Comparison of ENCODE assay signal across 10 cellular contexts in genomic region chr18:11883153-11883552, GRCh38. TPM values are rescaled to one million over a fixed set of nuclear protein-coding genes. Genes with fewer than 3 reads are reported as not detected.
DNase-seq lines count a peak whose midpoint lies in the region; ATAC-seq and TF ChIP-seq lines count a peak whose summit lies in the region.
"Had no signal": no experiment of that assay in that cellular context is flagged by ENCODE, and none has a peak within 500 bp of the region (broad histone marks: within the 10 kb centered on the region; RNA-seq: fewer than 3 reads in every experiment).

No MANE protein-coding gene starts in this region.

- no peak overlapping the region for H3K27ac Mint-ChIP-seq in stimulated activated naive B cell treated with anti-CD40 and anti-IgM and Interleukin-4, amounts not matched to agents 10 μg/mL and 1 μg/mL and 100 μg/mL, for 72 hours

- H4K20me1 ChIP-seq in OCI-LY3 (ENCODE audit: insufficient read depth, low read length): 0 out of 2 replicates have a peak, but pooled peaks cover 3% of the 10 kb centered on the region
- H4K20me1 ChIP-seq in MM.1S (ENCODE audit: insufficient read depth, low read length): no peaks in the 10 kb centered on the region

- no peak for DNase-seq in Right ventricle myocardium inferior (ENCODE audit: missing footprints)
- no peak for DNase-seq in left ventricle myocardium inferior
- peak; percentile 14 for DNase-seq in stimulated activated naive B cell treated with anti-CD40 and anti-IgM and Interleukin-4, amounts not matched to agents 10 μg/mL and 1 μg/mL and 100 μg/mL, for 72 hours
- no peak for DNase-seq in SK-N-DZ (ENCODE audit: low spot score)
- no peak for DNase-seq in RPMI8226
- no peak for DNase-seq in MM.1S
- DNase-seq: sigmoid colon, SJCRH30 had no signal

- no peaks in the 10 kb centered on the region for H3K9me2 ChIP-seq in MM.1S (replicated peaks; ENCODE audit: insufficient read depth, low read length)

- peak overlapping the region; percentile 50 for H3K4me2 ChIP-seq in OCI-LY3 (ENCODE audit: low read length)
- H3K4me2 ChIP-seq in MM.1S (ENCODE audit: low read depth, low read length): no peak overlapping the region

- no peak overlapping the region for H3K27ac ChIP-seq in left ventricle myocardium inferior (replicated peaks)
- H3K27ac ChIP-seq in OCI-LY3 (ENCODE audit: low read length): peak overlapping the region; percentile 20; the same call in 1 of the 2 replicates
- no peak overlapping the region for H3K27ac ChIP-seq in MM.1S (ENCODE audit: low read length)
- H3K27ac ChIP-seq: SJCRH30 had no signal

- ATAC-seq in Right ventricle myocardium inferior: peak; percentile 37
- ATAC-seq in HG03025 (IDR thresholded peaks at IDR 0.05; ENCODE audit: low FRiP score, unreplicated experiment): peak; percentile 67
- peak; percentile 98 to 99 for ATAC-seq in stimulated activated naive B cell treated with anti-CD40 and anti-IgM and Interleukin-4, amounts not matched to agents 10 μg/mL and 1 μg/mL and 100 μg/mL, for 72 hours (replicated peaks)

- H3F3A ChIP-seq in MM.1S (ENCODE audit: insufficient read depth, low read length): no peaks in the 10 kb centered on the region

- peaks cover 57% of the 10 kb centered on the region for H3K36me3 ChIP-seq in left ventricle myocardium inferior
- H3K36me3 ChIP-seq in OCI-LY3 (replicated peaks; ENCODE audit: low read depth, low read length): peaks cover 50% of the 10 kb centered on the region
- H3K36me3 ChIP-seq in MM.1S (replicated peaks; ENCODE audit: insufficient read depth, low read length): no peaks in the 10 kb centered on the region
- H3K36me3 ChIP-seq: SJCRH30 had no signal

- peaks cover 29 to 47% of the 10 kb centered on the region in 2 donors for H3K4me1 Mint-ChIP-seq in stimulated activated naive B cell treated with anti-CD40 and anti-IgM and Interleukin-4, amounts not matched to agents 10 μg/mL and 1 μg/mL and 100 μg/mL, for 72 hours

- H3K79me2 ChIP-seq in OCI-LY3 (ENCODE audit: low read length) (no peaks in the 10 kb centered on the region), MM.1S (ENCODE audit: low read length) (no peaks in the 10 kb centered on the region)

- H2AFZ ChIP-seq in OCI-LY3 (ENCODE audit: low read depth, low read length) (no peak overlapping the region), MM.1S (ENCODE audit: low read length) (no peak overlapping the region)

- H3K4me3 Mint-ChIP-seq in stimulated activated naive B cell treated with anti-CD40 and anti-IgM and Interleukin-4, amounts not matched to agents 10 μg/mL and 1 μg/mL and 100 μg/mL, for 72 hours: peak overlapping the region in 1 of 2 donors; percentile 22

- H3K4me1 ChIP-seq in left ventricle myocardium inferior (no peaks in the 10 kb centered on the region), OCI-LY3 (ENCODE audit: low read length) (peaks cover 56% of the 10 kb centered on the region), MM.1S (ENCODE audit: low read length) (no peaks in the 10 kb centered on the region)
- H3K4me1 ChIP-seq: sigmoid colon, SJCRH30 had no signal

- intact Hi-C loops in Right ventricle myocardium inferior (cut with DNase I): no loop called here
- intact Hi-C loops in left ventricle myocardium inferior (cut with micrococcal nuclease): no loop called here

- H3K4me3 ChIP-seq in left ventricle myocardium inferior (no peak overlapping the region), OCI-LY3 (ENCODE audit: low read length) (no peak overlapping the region; the same call in 1 of the 2 replicates), MM.1S (ENCODE audit: low read length) (no peak overlapping the region)
- H3K4me3 ChIP-seq: sigmoid colon, SJCRH30 had no signal

- H3K9me3 ChIP-seq in left ventricle myocardium inferior (replicated peaks): no peaks in the 10 kb centered on the region
- H3K9me3 ChIP-seq in OCI-LY3 (ENCODE audit: insufficient read depth, low read length): no peaks in the 10 kb centered on the region
- no peaks in the 10 kb centered on the region for H3K9me3 ChIP-seq in MM.1S (replicated peaks; ENCODE audit: insufficient read depth, low read length)
- H3K9me3 ChIP-seq: sigmoid colon, SJCRH30 had no signal

- H3K27me3 ChIP-seq in left ventricle myocardium inferior (ENCODE audit: low read depth) (no peaks in the 10 kb centered on the region), OCI-LY3 (ENCODE audit: low read depth, low read length) (no peaks in the 10 kb centered on the region), MM.1S (replicated peaks; ENCODE audit: insufficient read depth, low read length) (no peaks in the 10 kb centered on the region)
- H3K27me3 ChIP-seq: sigmoid colon, SJCRH30 had no signal

- H3K9ac ChIP-seq in OCI-LY3 (ENCODE audit: low read length) (no peak overlapping the region), MM.1S (ENCODE audit: low read length) (no peak overlapping the region)

- TF ChIP-seq CTCF in left ventricle myocardium inferior (IDR thresholded peaks at IDR 0.05; ENCODE audit: borderline replicate concordance) (no peak), OCI-LY3 (IDR thresholded peaks at IDR 0.05; ENCODE audit: low read depth, low read length) (no peak), MM.1S (IDR thresholded peaks at IDR 0.05; ENCODE audit: low read length) (no peak)

- H3K36me3 Mint-ChIP-seq in stimulated activated naive B cell treated with anti-CD40 and anti-IgM and Interleukin-4, amounts not matched to agents 10 μg/mL and 1 μg/mL and 100 μg/mL, for 72 hours: peaks cover 42 to 44% of the 10 kb centered on the region in 2 donors

- no peaks in the 10 kb centered on the region for H3K9me3 Mint-ChIP-seq in stimulated activated naive B cell treated with anti-CD40 and anti-IgM and Interleukin-4, amounts not matched to agents 10 μg/mL and 1 μg/mL and 100 μg/mL, for 72 hours

- H3K27me3 Mint-ChIP-seq in stimulated activated naive B cell treated with anti-CD40 and anti-IgM and Interleukin-4, amounts not matched to agents 10 μg/mL and 1 μg/mL and 100 μg/mL, for 72 hours: no peaks in the 10 kb centered on the region

RNA-seq across cellular contexts. Expression of gene MPPE1, which starts 25.0 kb away (rescaled TPM):
- 34.5 TPM for total RNA-seq in Right ventricle myocardium inferior
- total RNA-seq in left ventricle myocardium inferior: 35.2 TPM
- polyA plus RNA-seq in SK-N-DZ (2014; cell fraction: cytosol; rRNA removed): 15.1 and 16.8 TPM in 2 replicates
- 39.0 and 48.1 TPM in 2 replicates for polyA plus RNA-seq in SK-N-DZ (2014; cell fraction: nucleus; rRNA removed)

RNA-seq across cellular contexts. Expression of gene CHMP1B, which starts 31.9 kb away (rescaled TPM):
- 28.6 TPM for total RNA-seq in Right ventricle myocardium inferior
- 30.4 TPM for total RNA-seq in left ventricle myocardium inferior
- 47.5 and 47.8 TPM in 2 replicates for polyA plus RNA-seq in SK-N-DZ (2014; cell fraction: cytosol; rRNA removed)
- polyA plus RNA-seq in SK-N-DZ (2014; cell fraction: nucleus; rRNA removed): 21.3 and 23.5 TPM in 2 replicates

Comparison
In these comparisons a context has a peak if more than half of its experiments do, and no peak if none do; other contexts are left out.
1. ATAC-seq: peak in every context shown above with its lines; median percentile 98 in stimulated activated naive B cell treated with anti-CD40 and anti-IgM and Interleukin-4, amounts not matched to agents 10 μg/mL and 1 μg/mL and 100 μg/mL, for 72 hours; 67 in HG03025; 37 in Right ventricle myocardium inferior.